ENCODE assay signal across 1 cellular context in the genomic region with DNA sequence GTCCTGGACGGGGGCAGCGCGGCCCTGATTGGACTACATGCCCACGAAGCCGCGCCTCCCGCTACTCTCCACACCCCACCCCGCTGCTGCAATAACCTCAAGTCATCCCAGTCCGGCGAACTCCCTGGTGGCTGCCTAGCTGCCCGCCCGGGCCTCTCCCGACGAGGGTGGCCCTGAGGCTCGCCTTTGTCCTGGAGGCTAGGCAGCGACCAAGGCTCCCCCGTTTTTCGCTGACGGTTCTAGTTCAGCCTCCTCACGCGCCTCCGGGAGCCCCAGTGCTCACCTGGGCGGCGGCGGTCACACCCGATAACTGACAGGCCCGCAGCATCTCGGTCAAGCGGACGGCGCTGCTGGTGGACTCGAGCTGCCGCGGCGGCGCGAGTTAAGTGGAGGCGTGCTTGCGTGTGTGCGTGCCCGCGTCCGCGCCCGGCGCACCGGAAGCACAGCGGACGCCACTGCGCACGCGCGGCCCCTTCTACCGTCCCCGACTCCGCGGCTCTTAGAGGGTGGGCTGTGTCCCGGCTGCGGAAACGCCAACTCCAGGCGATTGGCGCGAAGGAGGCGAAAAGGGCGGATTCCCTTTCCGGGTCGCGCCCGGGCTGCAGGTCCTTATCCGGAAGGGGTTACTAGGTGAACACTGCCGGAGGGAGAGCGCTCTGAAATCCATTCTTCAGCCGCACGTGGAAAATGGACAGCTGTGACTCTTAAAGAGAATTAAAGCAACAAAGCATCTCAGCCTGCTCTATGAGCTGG.
A peak's percentile ranks its signal among the peaks of the same experiment; 100 is the strongest.
TF ChIP-seq lines count a peak whose summit lies in the region.

A gene (minus strand): TSS at position 408 of the 753 bp plus-strand sequence. CDS start 80 bp downstream, at position 328.

TF ChIP-seq in K562, 482 proteins besides CTCF, POLR2A, EP300 and RAD21 (continued from another document and continues in another):
- TF ChIP-seq, protein P1, sequence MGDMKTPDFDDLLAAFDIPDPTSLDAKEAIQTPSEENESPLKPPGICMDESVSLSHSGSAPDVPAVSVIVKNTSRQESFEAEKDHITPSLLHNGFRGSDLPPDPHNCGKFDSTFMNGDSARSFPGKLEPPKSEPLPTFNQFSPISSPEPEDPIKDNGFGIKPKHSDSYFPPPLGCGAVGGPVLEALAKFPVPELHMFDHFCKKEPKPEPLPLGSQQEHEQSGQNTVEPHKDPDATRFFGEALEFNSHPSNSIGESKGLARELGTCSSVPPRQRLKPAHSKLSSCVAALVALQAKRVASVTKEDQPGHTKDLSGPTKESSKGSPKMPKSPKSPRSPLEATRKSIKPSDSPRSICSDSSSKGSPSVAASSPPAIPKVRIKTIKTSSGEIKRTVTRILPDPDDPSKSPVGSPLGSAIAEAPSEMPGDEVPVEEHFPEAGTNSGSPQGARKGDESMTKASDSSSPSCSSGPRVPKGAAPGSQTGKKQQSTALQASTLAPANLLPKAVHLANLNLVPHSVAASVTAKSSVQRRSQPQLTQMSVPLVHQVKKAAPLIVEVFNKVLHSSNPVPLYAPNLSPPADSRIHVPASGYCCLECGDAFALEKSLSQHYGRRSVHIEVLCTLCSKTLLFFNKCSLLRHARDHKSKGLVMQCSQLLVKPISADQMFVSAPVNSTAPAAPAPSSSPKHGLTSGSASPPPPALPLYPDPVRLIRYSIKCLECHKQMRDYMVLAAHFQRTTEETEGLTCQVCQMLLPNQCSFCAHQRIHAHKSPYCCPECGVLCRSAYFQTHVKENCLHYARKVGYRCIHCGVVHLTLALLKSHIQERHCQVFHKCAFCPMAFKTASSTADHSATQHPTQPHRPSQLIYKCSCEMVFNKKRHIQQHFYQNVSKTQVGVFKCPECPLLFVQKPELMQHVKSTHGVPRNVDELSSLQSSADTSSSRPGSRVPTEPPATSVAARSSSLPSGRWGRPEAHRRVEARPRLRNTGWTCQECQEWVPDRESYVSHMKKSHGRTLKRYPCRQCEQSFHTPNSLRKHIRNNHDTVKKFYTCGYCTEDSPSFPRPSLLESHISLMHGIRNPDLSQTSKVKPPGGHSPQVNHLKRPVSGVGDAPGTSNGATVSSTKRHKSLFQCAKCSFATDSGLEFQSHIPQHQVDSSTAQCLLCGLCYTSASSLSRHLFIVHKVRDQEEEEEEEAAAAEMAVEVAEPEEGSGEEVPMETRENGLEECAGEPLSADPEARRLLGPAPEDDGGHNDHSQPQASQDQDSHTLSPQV (IDR thresholded peaks at IDR 0.05), result peak; percentile 40; the same call in 1 of the 2 replicates
- TF ChIP-seq MCM3 (IDR thresholded peaks at IDR 0.05) (no peak), FOXK1 (CRISPR knock-in tag; IDR thresholded peaks at IDR 0.05; ENCODE audit: borderline replicate concordance) (no peak), RFX1 (IDR thresholded peaks at IDR 0.05) (no peak), EZH2 (IDR thresholded peaks at IDR 0.05; ENCODE audit: borderline replicate concordance, low read depth, low read length) (no peak), NRF1 (conservative IDR thresholded peaks at IDR 0.05 in 1 of 2, IDR thresholded peaks at IDR 0.05 in 1 of 2) (peak; percentile 99), FOXJ2 (tag; IDR thresholded peaks at IDR 0.05) (peak; percentile 18), EGR1 (conservative IDR thresholded peaks at IDR 0.05) (peak; percentile 80), FOS (IDR thresholded peaks at IDR 0.05; ENCODE audit: extremely low read depth, insufficient read length) (peak; percentile 70), GABPB2 (CRISPR knock-in tag; conservative IDR thresholded peaks at IDR 0.05) (no peak), ZNF717 (CRISPR knock-in tag; IDR thresholded peaks at IDR 0.05) (no peak), ZNF57 (CRISPR knock-in tag; IDR thresholded peaks at IDR 0.05) (peak; percentile 79; the same call in 1 of the 2 replicates), SMARCA5 (IDR thresholded peaks at IDR 0.05) (no peak), KAT8 (IDR thresholded peaks at IDR 0.05; ENCODE audit: low read depth) (no peak), TARDBP (IDR thresholded peaks at IDR 0.05) (peak; percentile 80; the same call in 1 of the 2 replicates), HSF4 (CRISPR knock-in tag; IDR thresholded peaks at IDR 0.05; ENCODE audit: borderline replicate concordance) (no peak), ASH1L (IDR thresholded peaks at IDR 0.05; ENCODE audit: borderline replicate concordance, low read depth, partially characterized antibody) (peak; percentile 64), MTA1 (IDR thresholded peaks at IDR 0.05; ENCODE audit: borderline replicate concordance) (no peak), FOXA3 (CRISPR knock-in tag; conservative IDR thresholded peaks at IDR 0.05 in 1 of 2, IDR thresholded peaks at IDR 0.05 in 1 of 2) (no peak), NCOR1 (IDR thresholded peaks at IDR 0.05) (peak; percentile 34), ZNF12 (CRISPR knock-in tag; IDR thresholded peaks at IDR 0.05) (no peak), ZC3H11A (IDR thresholded peaks at IDR 0.05; ENCODE audit: low read depth, low read length) (no peak), KDM1A (IDR thresholded peaks at IDR 0.05) (no peak; a peak in 1 of 4 replicates), RNF2 (IDR thresholded peaks at IDR 0.05) (no peak; the same call in none of the 2 replicates), CCNT2 (IDR thresholded peaks at IDR 0.05; ENCODE audit: borderline replicate concordance, extremely low read depth, insufficient read length, low read depth, low read length) (no peak)
- TF ChIP-seq, protein P2, sequence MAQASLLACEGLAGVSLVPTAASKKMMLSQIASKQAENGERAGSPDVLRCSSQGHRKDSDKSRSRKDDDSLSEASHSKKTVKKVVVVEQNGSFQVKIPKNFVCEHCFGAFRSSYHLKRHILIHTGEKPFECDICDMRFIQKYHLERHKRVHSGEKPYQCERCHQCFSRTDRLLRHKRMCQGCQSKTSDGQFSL (CRISPR knock-in tag; IDR thresholded peaks at IDR 0.05), result no peak
- TF ChIP-seq, protein P2 (tag; IDR thresholded peaks at IDR 0.05), result no peak
- TF ChIP-seq, protein P3, sequence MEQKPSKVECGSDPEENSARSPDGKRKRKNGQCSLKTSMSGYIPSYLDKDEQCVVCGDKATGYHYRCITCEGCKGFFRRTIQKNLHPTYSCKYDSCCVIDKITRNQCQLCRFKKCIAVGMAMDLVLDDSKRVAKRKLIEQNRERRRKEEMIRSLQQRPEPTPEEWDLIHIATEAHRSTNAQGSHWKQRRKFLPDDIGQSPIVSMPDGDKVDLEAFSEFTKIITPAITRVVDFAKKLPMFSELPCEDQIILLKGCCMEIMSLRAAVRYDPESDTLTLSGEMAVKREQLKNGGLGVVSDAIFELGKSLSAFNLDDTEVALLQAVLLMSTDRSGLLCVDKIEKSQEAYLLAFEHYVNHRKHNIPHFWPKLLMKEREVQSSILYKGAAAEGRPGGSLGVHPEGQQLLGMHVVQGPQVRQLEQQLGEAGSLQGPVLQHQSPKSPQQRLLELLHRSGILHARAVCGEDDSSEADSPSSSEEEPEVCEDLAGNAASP (IDR thresholded peaks at IDR 0.05), result no peak
- TF ChIP-seq, protein P4, sequence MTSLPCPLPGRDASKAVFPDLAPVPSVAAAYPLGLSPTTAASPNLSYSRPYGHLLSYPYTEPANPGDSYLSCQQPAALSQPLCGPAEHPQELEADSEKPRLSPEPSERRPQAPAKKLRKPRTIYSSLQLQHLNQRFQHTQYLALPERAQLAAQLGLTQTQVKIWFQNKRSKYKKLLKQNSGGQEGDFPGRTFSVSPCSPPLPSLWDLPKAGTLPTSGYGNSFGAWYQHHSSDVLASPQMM (CRISPR knock-in tag; IDR thresholded peaks at IDR 0.05), result no peak
- TF ChIP-seq, protein P5, sequence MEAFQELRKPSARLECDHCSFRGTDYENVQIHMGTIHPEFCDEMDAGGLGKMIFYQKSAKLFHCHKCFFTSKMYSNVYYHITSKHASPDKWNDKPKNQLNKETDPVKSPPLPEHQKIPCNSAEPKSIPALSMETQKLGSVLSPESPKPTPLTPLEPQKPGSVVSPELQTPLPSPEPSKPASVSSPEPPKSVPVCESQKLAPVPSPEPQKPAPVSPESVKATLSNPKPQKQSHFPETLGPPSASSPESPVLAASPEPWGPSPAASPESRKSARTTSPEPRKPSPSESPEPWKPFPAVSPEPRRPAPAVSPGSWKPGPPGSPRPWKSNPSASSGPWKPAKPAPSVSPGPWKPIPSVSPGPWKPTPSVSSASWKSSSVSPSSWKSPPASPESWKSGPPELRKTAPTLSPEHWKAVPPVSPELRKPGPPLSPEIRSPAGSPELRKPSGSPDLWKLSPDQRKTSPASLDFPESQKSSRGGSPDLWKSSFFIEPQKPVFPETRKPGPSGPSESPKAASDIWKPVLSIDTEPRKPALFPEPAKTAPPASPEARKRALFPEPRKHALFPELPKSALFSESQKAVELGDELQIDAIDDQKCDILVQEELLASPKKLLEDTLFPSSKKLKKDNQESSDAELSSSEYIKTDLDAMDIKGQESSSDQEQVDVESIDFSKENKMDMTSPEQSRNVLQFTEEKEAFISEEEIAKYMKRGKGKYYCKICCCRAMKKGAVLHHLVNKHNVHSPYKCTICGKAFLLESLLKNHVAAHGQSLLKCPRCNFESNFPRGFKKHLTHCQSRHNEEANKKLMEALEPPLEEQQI (IDR thresholded peaks at IDR 0.05), result peak; percentile 17; the same call in 1 of the 2 replicates
- TF ChIP-seq, protein P6, sequence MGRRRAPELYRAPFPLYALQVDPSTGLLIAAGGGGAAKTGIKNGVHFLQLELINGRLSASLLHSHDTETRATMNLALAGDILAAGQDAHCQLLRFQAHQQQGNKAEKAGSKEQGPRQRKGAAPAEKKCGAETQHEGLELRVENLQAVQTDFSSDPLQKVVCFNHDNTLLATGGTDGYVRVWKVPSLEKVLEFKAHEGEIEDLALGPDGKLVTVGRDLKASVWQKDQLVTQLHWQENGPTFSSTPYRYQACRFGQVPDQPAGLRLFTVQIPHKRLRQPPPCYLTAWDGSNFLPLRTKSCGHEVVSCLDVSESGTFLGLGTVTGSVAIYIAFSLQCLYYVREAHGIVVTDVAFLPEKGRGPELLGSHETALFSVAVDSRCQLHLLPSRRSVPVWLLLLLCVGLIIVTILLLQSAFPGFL (CRISPR knock-in tag; IDR thresholded peaks at IDR 0.05), result 0 out of 2 replicates have a peak, but pooled peaks have one; percentile 53
- TF ChIP-seq, protein P7, sequence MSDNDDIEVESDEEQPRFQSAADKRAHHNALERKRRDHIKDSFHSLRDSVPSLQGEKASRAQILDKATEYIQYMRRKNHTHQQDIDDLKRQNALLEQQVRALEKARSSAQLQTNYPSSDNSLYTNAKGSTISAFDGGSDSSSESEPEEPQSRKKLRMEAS (CRISPR knock-in tag; IDR thresholded peaks at IDR 0.05), result peak; percentile 81; the same call in 1 of the 2 replicates
- TF ChIP-seq, protein P8, sequence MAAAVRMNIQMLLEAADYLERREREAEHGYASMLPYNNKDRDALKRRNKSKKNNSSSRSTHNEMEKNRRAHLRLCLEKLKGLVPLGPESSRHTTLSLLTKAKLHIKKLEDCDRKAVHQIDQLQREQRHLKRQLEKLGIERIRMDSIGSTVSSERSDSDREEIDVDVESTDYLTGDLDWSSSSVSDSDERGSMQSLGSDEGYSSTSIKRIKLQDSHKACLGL (CRISPR knock-in tag; IDR thresholded peaks at IDR 0.05; ENCODE audit: borderline replicate concordance, poor library complexity, severe bottlenecking), result peak; percentile 62
- TF ChIP-seq, protein P9, sequence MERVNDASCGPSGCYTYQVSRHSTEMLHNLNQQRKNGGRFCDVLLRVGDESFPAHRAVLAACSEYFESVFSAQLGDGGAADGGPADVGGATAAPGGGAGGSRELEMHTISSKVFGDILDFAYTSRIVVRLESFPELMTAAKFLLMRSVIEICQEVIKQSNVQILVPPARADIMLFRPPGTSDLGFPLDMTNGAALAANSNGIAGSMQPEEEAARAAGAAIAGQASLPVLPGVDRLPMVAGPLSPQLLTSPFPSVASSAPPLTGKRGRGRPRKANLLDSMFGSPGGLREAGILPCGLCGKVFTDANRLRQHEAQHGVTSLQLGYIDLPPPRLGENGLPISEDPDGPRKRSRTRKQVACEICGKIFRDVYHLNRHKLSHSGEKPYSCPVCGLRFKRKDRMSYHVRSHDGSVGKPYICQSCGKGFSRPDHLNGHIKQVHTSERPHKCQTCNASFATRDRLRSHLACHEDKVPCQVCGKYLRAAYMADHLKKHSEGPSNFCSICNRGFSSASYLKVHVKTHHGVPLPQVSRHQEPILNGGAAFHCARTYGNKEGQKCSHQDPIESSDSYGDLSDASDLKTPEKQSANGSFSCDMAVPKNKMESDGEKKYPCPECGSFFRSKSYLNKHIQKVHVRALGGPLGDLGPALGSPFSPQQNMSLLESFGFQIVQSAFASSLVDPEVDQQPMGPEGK (CRISPR knock-in tag; IDR thresholded peaks at IDR 0.05; ENCODE audit: borderline replicate concordance), result no peak
- TF ChIP-seq, protein P10, sequence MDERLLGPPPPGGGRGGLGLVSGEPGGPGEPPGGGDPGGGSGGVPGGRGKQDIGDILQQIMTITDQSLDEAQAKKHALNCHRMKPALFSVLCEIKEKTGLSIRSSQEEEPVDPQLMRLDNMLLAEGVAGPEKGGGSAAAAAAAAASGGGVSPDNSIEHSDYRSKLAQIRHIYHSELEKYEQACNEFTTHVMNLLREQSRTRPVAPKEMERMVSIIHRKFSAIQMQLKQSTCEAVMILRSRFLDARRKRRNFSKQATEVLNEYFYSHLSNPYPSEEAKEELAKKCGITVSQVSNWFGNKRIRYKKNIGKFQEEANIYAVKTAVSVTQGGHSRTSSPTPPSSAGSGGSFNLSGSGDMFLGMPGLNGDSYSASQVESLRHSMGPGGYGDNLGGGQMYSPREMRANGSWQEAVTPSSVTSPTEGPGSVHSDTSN (CRISPR knock-in tag; IDR thresholded peaks at IDR 0.05; ENCODE audit: low read depth), result no peak
- TF ChIP-seq, protein P10 (tag; conservative IDR thresholded peaks at IDR 0.05; ENCODE audit: low read depth), result no peak
- TF ChIP-seq, protein P11, sequence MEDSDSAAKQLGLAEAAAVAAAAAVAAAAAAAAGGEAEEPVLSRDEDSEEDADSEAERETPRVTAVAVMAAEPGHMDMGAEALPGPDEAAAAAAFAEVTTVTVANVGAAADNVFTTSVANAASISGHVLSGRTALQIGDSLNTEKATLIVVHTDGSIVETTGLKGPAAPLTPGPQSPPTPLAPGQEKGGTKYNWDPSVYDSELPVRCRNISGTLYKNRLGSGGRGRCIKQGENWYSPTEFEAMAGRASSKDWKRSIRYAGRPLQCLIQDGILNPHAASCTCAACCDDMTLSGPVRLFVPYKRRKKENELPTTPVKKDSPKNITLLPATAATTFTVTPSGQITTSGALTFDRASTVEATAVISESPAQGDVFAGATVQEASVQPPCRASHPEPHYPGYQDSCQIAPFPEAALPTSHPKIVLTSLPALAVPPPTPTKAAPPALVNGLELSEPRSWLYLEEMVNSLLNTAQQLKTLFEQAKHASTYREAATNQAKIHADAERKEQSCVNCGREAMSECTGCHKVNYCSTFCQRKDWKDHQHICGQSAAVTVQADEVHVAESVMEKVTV (CRISPR knock-in tag; IDR thresholded peaks at IDR 0.05), result no peak; the same call in 1 of the 2 replicates
